Comparison of ENCODE assay signal across 19 cellular contexts in genomic region chr2:31271851-31272267, GRCh38. TPM values are rescaled to one million over a fixed set of nuclear protein-coding genes. Genes with fewer than 3 reads are reported as not detected.
DNase-seq lines count a peak whose midpoint lies in the region; ATAC-seq, FAIRE-seq and TF ChIP-seq lines count a peak whose summit lies in the region.
"Had no signal": no experiment of that assay in that cellular context is flagged by ENCODE, and none has a peak within 500 bp of the region (broad histone marks: within the 10 kb centered on the region; RNA-seq: fewer than 3 reads in every experiment).

No MANE protein-coding gene starts in this region.

- no peak overlapping the region for H3K4me3 ChIP-seq in mammary epithelial cell (replicated peaks in 1 of 3; ENCODE audit: insufficient read depth in 1 of 3, low read depth in 2 of 3, low read length in 3 of 3)
- H3K4me3 ChIP-seq: thoracic aorta had no signal

- in situ Hi-C loops in mammary epithelial cell (cut with MboI; ENCODE audit: low sequenced_read_pairs in 2 of 2), result no loop called here

- H3K27ac Mint-ChIP-seq in MCF 10A (ENCODE audit: low read depth, unreplicated experiment), result no peak overlapping the region

- no peak overlapping the region for H2AFZ ChIP-seq in mammary epithelial cell (ENCODE audit: low read depth, low read length)
- H2AFZ ChIP-seq: parathyroid adenoma had no signal

- H3K27ac ChIP-seq in mammary epithelial cell (ENCODE audit: insufficient read depth, low read depth, low read length), result no peak overlapping the region
- H3K27ac ChIP-seq: 22Rv1, parathyroid adenoma had no signal

- H3K9me3 Mint-ChIP-seq in MCF 10A (ENCODE audit: unreplicated experiment), result no peaks in the 10 kb centered on the region

- DNase-seq in mammary epithelial cell, result peak; percentile 44
- DNase-seq in MCF 10A (ENCODE audit: unreplicated experiment), result no peak
- peak; percentile 38 for DNase-seq in fibroblast of peridontal ligament (ENCODE audit: extremely low read depth)
- no peak for DNase-seq in SW480 (ENCODE audit: low spot score)
- no peak for DNase-seq in GM19239 (ENCODE audit: insufficient read length, low spot score)
- no peak for DNase-seq in COLO668 (lab: John Stamatoyannopoulos, UW; ENCODE audit: unreplicated experiment)
- DNase-seq in SHP77 (lab: John Stamatoyannopoulos, UW), result no peak
- DNase-seq: activated effector memory CD4-positive, alpha-beta T cell treated with anti-CD3 and anti-CD28 coated beads, Interleukin-2, amount 50 U/mL, for 16 hours; amygdala; C1 segment of cervical spinal cord; cerebellar nuclear complex; NCI-H187; NCI-H446 treated with DMSO at 0.1 percent for 48 hours; SIG-M5; T1000 had no signal

- no peaks in the 10 kb centered on the region for H3K4me1 Mint-ChIP-seq in MCF 10A (ENCODE audit: insufficient read depth, unreplicated experiment)

- no peaks in the 10 kb centered on the region for H3K79me2 ChIP-seq in mammary epithelial cell (ENCODE audit: insufficient read depth, low read length)
- H3K79me2 ChIP-seq: parathyroid adenoma had no signal

- BruUV-seq in mammary epithelial cell (replicated peaks; lab: Mats Ljungman, UMichigan), result no TSS peak
- no TSS peak for BruUV-seq in MCF 10A (replicated peaks; lab: Mats Ljungman, UMichigan)

- POLR2A ChIA-PET in MCF 10A (lab: Yijun Ruan, JAX), result no interaction called here

- FAIRE-seq in GM19239 (lab: Jason Lieb, UNC), result no peak

- H3K27me3 ChIP-seq in mammary epithelial cell (ENCODE audit: insufficient read depth, low read length), result no peaks in the 10 kb centered on the region

- dilution Hi-C loops in mammary epithelial cell (cut with HindIII; ENCODE audit: low sequenced_read_pairs), result no loop called here

- H3K27me3 Mint-ChIP-seq in MCF 10A (ENCODE audit: insufficient read depth, unreplicated experiment), result no peaks in the 10 kb centered on the region

- 67% methylated on average over 1 of the region's 4 CpGs for WGBS in mammary epithelial cell (ENCODE audit: low coverage, missing lambda C conversion rate)

- H3K9ac ChIP-seq in mammary epithelial cell (ENCODE audit: insufficient read depth, low read length), result no peak overlapping the region
- H3K9ac ChIP-seq: parathyroid adenoma had no signal

- no peaks in the 10 kb centered on the region for H3K36me3 Mint-ChIP-seq in MCF 10A (ENCODE audit: insufficient read depth, unreplicated experiment)

- ATAC-seq in SK-N-SH treated with all-trans-retinoic acid at 6 μM for 48 hours, result peak; percentile 9; the same call in 2 of the 3 replicates

- no peak for TF ChIP-seq CTCF in mammary epithelial cell (conservative IDR thresholded peaks at IDR 0.05 in 1 of 2, IDR thresholded peaks at IDR 0.05 in 1 of 2; ENCODE audit: extremely low read depth in 1 of 2, insufficient read depth in 1 of 2, low read depth in 1 of 2, low read length in 2 of 2)
- no peak for TF ChIP-seq CTCF in MCF 10A (IDR thresholded peaks at IDR 0.05; ENCODE audit: unreplicated experiment)

- H4K20me1 ChIP-seq in mammary epithelial cell (ENCODE audit: insufficient read depth, low read length), result no peaks in the 10 kb centered on the region

- CTCF ChIA-PET in mammary epithelial cell (lab: Charles Lee; ENCODE audit: low non-redundant PET) (no interaction called here), MCF 10A (lab: Yijun Ruan, JAX) (interaction anchor here (0.9 kb wide), 1 partner anchor 254 kb away, joined by 3 read pairs; no protein-coding TSS in a partner anchor)

- H3K9me3 ChIP-seq in mammary epithelial cell (replicated peaks; ENCODE audit: insufficient read depth, low read length), result no peaks in the 10 kb centered on the region
- H3K9me3 ChIP-seq: thoracic aorta had no signal

- no peak overlapping the region for H3K4me3 Mint-ChIP-seq in MCF 10A (ENCODE audit: unreplicated experiment)

- intact Hi-C loops in mammary epithelial cell (cut with micrococcal nuclease) (no loop called here), MCF 10A (cut with micrococcal nuclease) (no loop called here)

- no peak overlapping the region for H3K4me2 ChIP-seq in mammary epithelial cell (ENCODE audit: insufficient read depth, low read depth, low read length)

- H3K36me3 ChIP-seq in mammary epithelial cell (ENCODE audit: insufficient read depth, low read length), result no peaks in the 10 kb centered on the region

- H3K4me1 ChIP-seq in mammary epithelial cell (ENCODE audit: insufficient read depth, low read length), result peaks cover 30% of the 10 kb centered on the region
- H3K4me1 ChIP-seq: parathyroid adenoma had no signal

TF ChIP-seq in SK-N-SH treated with all-trans-retinoic acid at 6 μM for 48 hours, 23 proteins besides CTCF, POLR2A, EP300 and RAD21 (continues in another document):
- TF ChIP-seq, protein P1, sequence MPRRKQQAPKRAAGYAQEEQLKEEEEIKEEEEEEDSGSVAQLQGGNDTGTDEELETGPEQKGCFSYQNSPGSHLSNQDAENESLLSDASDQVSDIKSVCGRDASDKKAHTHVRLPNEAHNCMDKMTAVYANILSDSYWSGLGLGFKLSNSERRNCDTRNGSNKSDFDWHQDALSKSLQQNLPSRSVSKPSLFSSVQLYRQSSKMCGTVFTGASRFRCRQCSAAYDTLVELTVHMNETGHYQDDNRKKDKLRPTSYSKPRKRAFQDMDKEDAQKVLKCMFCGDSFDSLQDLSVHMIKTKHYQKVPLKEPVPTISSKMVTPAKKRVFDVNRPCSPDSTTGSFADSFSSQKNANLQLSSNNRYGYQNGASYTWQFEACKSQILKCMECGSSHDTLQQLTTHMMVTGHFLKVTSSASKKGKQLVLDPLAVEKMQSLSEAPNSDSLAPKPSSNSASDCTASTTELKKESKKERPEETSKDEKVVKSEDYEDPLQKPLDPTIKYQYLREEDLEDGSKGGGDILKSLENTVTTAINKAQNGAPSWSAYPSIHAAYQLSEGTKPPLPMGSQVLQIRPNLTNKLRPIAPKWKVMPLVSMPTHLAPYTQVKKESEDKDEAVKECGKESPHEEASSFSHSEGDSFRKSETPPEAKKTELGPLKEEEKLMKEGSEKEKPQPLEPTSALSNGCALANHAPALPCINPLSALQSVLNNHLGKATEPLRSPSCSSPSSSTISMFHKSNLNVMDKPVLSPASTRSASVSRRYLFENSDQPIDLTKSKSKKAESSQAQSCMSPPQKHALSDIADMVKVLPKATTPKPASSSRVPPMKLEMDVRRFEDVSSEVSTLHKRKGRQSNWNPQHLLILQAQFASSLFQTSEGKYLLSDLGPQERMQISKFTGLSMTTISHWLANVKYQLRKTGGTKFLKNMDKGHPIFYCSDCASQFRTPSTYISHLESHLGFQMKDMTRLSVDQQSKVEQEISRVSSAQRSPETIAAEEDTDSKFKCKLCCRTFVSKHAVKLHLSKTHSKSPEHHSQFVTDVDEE (CRISPR knock-in tag; IDR thresholded peaks at IDR 0.05), result no peak
- TF ChIP-seq, protein P2, sequence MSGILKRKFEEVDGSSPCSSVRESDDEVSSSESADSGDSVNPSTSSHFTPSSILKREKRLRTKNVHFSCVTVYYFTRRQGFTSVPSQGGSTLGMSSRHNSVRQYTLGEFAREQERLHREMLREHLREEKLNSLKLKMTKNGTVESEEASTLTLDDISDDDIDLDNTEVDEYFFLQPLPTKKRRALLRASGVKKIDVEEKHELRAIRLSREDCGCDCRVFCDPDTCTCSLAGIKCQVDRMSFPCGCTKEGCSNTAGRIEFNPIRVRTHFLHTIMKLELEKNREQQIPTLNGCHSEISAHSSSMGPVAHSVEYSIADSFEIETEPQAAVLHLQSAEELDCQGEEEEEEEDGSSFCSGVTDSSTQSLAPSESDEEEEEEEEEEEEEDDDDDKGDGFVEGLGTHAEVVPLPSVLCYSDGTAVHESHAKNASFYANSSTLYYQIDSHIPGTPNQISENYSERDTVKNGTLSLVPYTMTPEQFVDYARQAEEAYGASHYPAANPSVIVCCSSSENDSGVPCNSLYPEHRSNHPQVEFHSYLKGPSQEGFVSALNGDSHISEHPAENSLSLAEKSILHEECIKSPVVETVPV (CRISPR knock-in tag; IDR thresholded peaks at IDR 0.05), result no peak
- TF ChIP-seq PPARA (CRISPR knock-in tag; IDR thresholded peaks at IDR 0.05; ENCODE audit: borderline replicate concordance) (no peak), GLIS3 (CRISPR knock-in tag; IDR thresholded peaks at IDR 0.05) (no peak), ZFP3 (CRISPR knock-in tag; IDR thresholded peaks at IDR 0.05) (no peak), RARB (CRISPR knock-in tag; IDR thresholded peaks at IDR 0.05) (no peak), PATZ1 (CRISPR knock-in tag; IDR thresholded peaks at IDR 0.05; ENCODE audit: borderline replicate concordance) (no peak), SNAI2 (CRISPR knock-in tag; IDR thresholded peaks at IDR 0.05) (no peak)
- TF ChIP-seq, protein P3, sequence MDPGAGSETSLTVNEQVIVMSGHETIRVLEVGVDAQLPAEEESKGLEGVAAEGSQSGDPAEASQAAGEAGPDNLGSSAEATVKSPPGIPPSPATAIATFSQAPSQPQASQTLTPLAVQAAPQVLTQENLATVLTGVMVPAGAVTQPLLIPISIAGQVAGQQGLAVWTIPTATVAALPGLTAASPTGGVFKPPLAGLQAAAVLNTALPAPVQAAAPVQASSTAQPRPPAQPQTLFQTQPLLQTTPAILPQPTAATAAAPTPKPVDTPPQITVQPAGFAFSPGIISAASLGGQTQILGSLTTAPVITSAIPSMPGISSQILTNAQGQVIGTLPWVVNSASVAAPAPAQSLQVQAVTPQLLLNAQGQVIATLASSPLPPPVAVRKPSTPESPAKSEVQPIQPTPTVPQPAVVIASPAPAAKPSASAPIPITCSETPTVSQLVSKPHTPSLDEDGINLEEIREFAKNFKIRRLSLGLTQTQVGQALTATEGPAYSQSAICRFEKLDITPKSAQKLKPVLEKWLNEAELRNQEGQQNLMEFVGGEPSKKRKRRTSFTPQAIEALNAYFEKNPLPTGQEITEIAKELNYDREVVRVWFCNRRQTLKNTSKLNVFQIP (CRISPR knock-in tag; IDR thresholded peaks at IDR 0.05; ENCODE audit: borderline replicate concordance, low read depth), result no peak

RNA-seq across cellular contexts. Expression of gene EHD3, which starts 37.9 kb away (rescaled TPM):
- total RNA-seq in mammary epithelial cell (10 to 100 TPM; 39.4 to 53.3 TPM), MCF 10A (2022) (0.49 and 0.86 TPM in 2 replicates)
- polyA plus RNA-seq in mammary epithelial cell, result 12.3 TPM
- polyA minus RNA-seq in mammary epithelial cell, result 9.6 TPM

RNA-seq across cellular contexts. Expression of gene CAPN14, which starts 54.5 kb away (rescaled TPM):
- under 1 TPM; 0.17 to 0.47 TPM for total RNA-seq in mammary epithelial cell
- polyA plus RNA-seq in mammary epithelial cell, result 0.20 TPM
- polyA minus RNA-seq in mammary epithelial cell, result 3.2 TPM
- not detected in 2 replicates for total RNA-seq in MCF 10A (2022)

Comparison
In these comparisons a context has a peak if more than half of its experiments do, and no peak if none do; other contexts are left out.
1. DNase-seq: peak in mammary epithelial cell (single experiment) and fibroblast of peridontal ligament (single experiment); none in MCF 10A (single experiment), SW480 (single experiment), GM19239 (single experiment), COLO668 (single experiment) and SHP77 (0 of 2).
2. RNA of gene EHD3, which starts 37.9 kb away (total RNA-seq): 39.4 to 53.3 TPM in mammary epithelial cell; 0.49 to 0.86 TPM in MCF 10A; every median in the first group is over 10 times any median in the second.